ENCODE assay signal across 1 cellular context in the genomic region with DNA sequence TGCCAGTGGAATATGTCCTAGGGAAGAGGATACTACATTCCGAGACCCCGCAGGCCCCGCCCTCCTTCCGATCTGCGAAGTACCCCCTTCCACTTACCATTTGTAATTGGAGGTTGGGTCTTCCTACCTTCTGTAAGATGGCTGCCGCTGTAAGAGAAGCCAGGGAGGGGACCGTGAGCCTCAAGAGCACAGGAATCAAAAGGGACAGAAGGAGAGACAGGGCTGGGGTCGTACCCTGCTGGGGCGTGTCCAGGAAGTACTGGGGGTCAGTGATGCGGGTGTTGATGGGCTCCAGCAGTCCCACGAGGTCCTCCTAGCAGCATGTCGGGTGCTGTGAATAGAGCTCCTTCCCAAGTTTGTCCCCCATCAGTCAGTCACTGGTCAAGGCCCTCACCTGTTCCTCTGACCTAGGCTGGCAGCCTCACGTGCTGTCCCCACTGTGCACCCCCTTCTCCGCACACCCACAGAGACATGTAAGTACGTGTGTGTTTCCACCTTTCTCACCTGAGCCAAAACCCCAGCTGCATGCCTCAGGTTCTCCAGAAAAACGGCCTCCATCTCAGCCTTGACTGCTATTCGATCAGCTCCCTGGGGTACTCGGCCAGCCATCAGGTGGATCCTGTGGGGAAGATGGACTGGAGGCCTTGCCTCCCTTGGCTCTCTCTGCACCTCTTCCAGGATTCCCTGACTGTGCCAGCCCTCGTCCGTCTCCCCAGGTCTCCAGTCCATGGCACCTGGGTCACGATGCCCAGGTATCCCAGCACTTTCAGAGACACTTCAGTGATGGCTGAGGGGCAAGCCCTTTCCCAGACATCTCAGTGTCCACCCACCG.
TF ChIP-seq lines count a peak whose summit lies in the region.

No MANE protein-coding gene starts in this region.

TF ChIP-seq in GM12891, 5 proteins besides CTCF, POLR2A, EP300 and RAD21 (continued from another document):
- no peak for TF ChIP-seq PAX5 (IDR thresholded peaks at IDR 0.05; ENCODE audit: insufficient read depth, low read length, severe bottlenecking)
